ENCODE assay signal across 1 cellular context in the genomic region with DNA sequence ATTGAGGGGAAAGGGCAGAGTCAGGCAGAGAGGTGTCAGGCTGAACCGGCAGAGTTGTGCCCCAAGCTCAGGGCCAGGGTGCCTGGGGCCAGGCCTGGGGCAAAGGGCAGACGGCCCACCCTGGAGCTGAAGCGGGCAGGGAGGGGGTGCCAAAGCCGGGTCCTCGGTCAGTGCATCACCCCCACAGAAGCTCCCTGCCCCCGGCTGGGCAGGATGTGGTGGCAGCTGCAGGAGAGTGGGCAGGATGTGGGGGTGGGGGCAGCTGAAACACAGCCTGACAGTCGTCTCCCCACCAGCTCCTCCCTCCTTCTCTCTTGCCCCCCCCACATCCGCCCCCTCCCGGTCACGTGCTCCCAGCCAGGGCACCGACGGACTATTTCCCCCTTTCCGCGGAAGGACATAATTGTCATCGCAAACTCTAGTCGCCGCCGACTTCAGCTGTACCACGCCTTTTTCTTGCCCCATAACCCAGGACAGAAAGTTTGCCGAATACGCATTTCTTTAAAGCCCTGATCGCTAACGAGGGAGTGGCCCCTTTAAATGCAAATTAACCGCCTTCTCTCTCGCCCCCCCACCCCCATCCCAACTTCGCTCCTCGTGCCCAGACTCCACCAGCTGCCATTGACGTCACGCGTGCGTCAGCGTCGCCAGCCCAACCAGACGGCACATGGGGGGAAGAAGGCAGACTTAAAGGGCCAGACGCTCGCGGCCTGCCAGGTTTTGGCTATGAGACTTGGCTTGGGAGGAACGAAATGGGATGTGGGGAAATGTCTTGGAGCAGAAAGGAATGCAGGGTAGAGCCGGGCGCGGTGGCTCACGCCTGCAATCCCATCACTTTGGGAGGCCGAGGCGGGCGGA.
TF ChIP-seq lines count a peak whose summit lies in the region.

No MANE protein-coding gene starts in this region.

TF ChIP-seq in K562, 482 proteins besides CTCF, POLR2A, EP300 and RAD21 (continued from another document and continues in another):
- TF ChIP-seq, protein P1, sequence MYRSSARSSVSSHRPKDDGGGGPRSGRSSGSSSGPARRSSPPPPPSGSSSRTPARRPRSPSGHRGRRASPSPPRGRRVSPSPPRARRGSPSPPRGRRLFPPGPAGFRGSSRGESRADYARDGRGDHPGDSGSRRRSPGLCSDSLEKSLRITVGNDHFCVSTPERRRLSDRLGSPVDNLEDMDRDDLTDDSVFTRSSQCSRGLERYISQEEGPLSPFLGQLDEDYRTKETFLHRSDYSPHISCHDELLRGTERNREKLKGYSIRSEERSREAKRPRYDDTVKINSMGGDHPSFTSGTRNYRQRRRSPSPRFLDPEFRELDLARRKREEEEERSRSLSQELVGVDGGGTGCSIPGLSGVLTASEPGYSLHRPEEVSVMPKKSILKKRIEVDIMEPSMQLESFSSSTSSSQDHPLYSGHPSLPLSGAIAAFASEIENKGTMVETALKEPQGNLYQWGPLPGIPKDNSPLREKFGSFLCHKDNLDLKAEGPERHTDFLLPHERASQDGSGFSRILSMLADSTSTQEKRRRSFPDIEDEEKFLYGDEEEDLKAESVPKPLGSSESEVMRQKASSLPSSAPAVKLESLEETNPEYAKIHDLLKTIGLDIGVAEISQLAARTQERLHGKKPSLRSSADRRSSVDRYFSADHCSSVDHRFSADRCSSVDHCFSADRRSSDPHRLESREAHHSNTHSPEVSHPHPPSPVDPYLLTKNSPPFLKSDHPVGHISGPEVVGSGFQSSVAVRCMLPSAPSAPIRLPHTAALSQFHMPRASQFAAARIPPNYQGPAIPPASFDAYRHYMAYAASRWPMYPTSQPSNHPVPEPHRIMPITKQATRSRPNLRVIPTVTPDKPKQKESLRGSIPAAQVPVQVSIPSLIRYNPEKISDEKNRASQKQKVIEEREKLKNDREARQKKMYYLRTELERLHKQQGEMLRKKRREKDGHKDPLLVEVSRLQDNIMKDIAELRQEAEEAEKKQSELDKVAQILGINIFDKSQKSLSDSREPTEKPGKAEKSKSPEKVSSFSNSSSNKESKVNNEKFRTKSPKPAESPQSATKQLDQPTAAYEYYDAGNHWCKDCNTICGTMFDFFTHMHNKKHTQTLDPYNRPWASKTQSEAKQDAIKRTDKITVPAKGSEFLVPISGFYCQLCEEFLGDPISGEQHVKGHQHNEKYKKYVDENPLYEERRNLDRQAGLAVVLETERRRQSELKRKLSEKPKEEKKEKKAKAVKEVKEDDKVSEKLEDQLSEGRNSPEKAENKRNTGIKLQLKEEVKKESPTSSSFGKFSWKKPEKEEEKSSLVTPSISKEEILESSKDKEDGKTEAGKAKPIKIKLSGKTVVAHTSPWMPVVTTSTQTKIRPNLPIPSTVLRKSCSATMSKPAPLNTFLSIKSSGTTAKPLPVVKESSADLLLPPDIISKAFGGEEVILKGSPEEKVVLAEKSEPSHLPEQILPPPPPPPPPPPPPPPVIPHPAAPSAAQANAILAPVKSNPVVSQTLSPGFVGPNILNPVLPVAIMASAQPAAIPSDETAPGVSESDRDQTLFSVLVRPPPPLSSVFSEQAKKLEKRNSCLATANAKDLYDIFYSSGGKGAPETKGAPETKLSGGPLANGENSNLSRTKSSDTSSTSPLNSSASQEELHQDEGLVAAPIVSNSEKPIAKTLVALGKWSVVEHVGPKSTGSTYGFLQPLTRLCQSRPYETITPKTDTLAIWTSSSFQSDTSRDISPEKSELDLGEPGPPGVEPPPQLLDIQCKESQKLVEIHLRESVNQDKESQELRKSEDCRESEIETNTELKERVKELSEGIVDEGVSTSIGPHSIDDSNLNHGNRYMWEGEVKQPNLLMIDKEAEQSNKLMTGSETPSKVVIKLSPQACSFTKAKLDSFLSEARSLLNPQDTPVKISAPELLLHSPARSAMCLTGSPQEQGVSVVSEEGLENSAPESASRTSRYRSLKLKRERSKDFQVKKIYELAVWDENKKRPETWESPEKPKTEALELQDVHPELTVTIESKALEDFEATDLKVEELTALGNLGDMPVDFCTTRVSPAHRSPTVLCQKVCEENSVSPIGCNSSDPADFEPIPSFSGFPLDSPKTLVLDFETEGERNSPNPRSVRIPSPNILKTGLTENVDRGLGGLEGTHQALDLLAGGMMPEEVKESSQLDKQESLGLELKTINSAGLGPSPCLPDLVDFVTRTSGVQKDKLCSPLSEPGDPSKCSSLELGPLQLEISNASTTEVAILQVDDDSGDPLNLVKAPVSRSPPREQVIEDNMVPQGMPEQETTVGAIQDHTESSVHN (IDR thresholded peaks at IDR 0.05; ENCODE audit: borderline replicate concordance in 1 of 2, low read depth in 1 of 2) = peak in 1 of 2 experiments; percentile 90; a peak in 2 of 4 replicates
- TF ChIP-seq, protein P2, sequence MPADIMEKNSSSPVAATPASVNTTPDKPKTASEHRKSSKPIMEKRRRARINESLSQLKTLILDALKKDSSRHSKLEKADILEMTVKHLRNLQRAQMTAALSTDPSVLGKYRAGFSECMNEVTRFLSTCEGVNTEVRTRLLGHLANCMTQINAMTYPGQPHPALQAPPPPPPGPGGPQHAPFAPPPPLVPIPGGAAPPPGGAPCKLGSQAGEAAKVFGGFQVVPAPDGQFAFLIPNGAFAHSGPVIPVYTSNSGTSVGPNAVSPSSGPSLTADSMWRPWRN (IDR thresholded peaks at IDR 0.05; ENCODE audit: low read depth) = peak; percentile 62; the same call in 1 of the 2 replicates
- TF ChIP-seq TRIM24 (IDR thresholded peaks at IDR 0.05) (peak in 1 of 2 experiments; percentile 42; a peak in 2 of 4 replicates), ETV6 (IDR thresholded peaks at IDR 0.05; ENCODE audit: borderline replicate concordance in 1 of 2, low read depth in 2 of 2, low read length in 1 of 2) (peak in 1 of 2 experiments; percentile 8; a peak in 1 of 4 replicates), ETV6 (CRISPR knock-in tag; IDR thresholded peaks at IDR 0.05; ENCODE audit: borderline replicate concordance) (no peak), KHSRP (IDR thresholded peaks at IDR 0.05) (peak; percentile 85), CBFA2T3 (IDR thresholded peaks at IDR 0.05) (peak; percentile 41; the same call in 1 of the 2 replicates), MYC (IDR thresholded peaks at IDR 0.05; ENCODE audit: low read depth, low read length) (peak; percentile 95), MYC (CRISPR knock-in tag; IDR thresholded peaks at IDR 0.05; ENCODE audit: borderline replicate concordance, low read depth) (no peak), MGA (IDR thresholded peaks at IDR 0.05) (peak; percentile 99), NEUROD1 (IDR thresholded peaks at IDR 0.05; ENCODE audit: borderline replicate concordance, low read depth, low read length, partially characterized antibody) (peak; percentile 94), BCOR (IDR thresholded peaks at IDR 0.05) (peak; percentile 95), CEBPB (tag; IDR thresholded peaks at IDR 0.05) (no peak), CCNT2 (IDR thresholded peaks at IDR 0.05; ENCODE audit: borderline replicate concordance, extremely low read depth, insufficient read length, low read depth, low read length) (peak; percentile 70)
- TF ChIP-seq, protein P3, sequence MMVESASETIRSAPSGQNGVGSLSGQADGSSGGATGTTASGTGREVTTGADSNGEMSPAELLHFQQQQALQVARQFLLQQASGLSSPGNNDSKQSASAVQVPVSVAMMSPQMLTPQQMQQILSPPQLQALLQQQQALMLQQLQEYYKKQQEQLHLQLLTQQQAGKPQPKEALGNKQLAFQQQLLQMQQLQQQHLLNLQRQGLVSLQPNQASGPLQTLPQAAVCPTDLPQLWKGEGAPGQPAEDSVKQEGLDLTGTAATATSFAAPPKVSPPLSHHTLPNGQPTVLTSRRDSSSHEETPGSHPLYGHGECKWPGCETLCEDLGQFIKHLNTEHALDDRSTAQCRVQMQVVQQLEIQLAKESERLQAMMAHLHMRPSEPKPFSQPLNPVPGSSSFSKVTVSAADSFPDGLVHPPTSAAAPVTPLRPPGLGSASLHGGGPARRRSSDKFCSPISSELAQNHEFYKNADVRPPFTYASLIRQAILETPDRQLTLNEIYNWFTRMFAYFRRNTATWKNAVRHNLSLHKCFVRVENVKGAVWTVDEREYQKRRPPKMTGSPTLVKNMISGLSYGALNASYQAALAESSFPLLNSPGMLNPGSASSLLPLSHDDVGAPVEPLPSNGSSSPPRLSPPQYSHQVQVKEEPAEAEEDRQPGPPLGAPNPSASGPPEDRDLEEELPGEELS (CRISPR knock-in tag; IDR thresholded peaks at IDR 0.05; ENCODE audit: borderline replicate concordance) = 0 out of 2 replicates have a peak, but pooled peaks have one; percentile 69
- TF ChIP-seq, protein P4, sequence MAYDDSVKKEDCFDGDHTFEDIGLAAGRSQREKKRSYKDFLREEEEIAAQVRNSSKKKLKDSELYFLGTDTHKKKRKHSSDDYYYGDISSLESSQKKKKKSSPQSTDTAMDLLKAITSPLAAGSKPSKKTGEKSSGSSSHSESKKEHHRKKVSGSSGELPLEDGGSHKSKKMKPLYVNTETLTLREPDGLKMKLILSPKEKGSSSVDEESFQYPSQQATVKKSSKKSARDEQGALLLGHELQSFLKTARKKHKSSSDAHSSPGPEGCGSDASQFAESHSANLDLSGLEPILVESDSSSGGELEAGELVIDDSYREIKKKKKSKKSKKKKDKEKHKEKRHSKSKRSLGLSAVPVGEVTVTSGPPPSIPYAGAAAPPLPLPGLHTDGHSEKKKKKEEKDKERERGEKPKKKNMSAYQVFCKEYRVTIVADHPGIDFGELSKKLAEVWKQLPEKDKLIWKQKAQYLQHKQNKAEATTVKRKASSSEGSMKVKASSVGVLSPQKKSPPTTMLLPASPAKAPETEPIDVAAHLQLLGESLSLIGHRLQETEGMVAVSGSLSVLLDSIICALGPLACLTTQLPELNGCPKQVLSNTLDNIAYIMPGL (CRISPR knock-in tag; IDR thresholded peaks at IDR 0.05) = peak; percentile 79; the same call in 1 of the 2 replicates
